26 cellular contexts compared by ENCODE assay signal in the genomic region with DNA sequence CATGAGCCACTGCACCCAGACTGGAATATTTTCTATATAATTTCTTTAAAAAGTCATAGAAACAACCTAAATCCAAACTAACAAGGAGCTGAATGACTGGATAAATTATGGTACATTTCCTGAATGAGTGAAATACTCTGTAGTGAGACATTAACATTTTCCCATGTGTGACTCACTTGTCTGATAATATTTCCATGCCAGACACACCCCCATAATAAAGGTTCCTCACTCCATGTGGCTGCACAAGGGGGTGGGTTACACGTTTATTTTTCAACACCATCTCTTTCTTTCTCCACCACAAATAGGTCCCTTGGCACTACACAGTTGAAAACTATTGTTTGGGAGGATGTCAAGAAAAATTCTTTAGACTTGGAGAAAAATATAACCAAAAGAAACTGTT.
DNase-seq lines count a peak whose midpoint lies in the region; FAIRE-seq and TF ChIP-seq lines count a peak whose summit lies in the region.
"Had no signal": no experiment of that assay in that cellular context is flagged by ENCODE, and none has a peak within 500 bp of the region (broad histone marks: within the 10 kb centered on the region; RNA-seq: fewer than 3 reads in every experiment).

No MANE protein-coding gene starts in this region.

- no peaks in the 10 kb centered on the region for H3K4me1 ChIP-seq in tibial artery
- H3K4me1 ChIP-seq: left lung, neural progenitor cell, Peyer's patch had no signal

- intact Hi-C loops in tibial artery (cut with DNase I; ENCODE audit: low total_unique reads), result no loop called here

- H3K27me3 ChIP-seq in tibial artery, result no peaks in the 10 kb centered on the region
- H3K27me3 ChIP-seq: left lung, neural progenitor cell, Peyer's patch had no signal

- no peak overlapping the region for H3K4me3 ChIP-seq in fibroblast of pulmonary artery (replicated peaks; ENCODE audit: low read depth, low read length)
- H3K4me3 ChIP-seq in tibial artery, result no peak overlapping the region
- H3K4me3 ChIP-seq: gastroesophageal sphincter, left lung, neural progenitor cell, Peyer's patch had no signal

- H3K27ac ChIP-seq in tibial artery, result no peak overlapping the region
- H3K27ac ChIP-seq: gastroesophageal sphincter, left lung, neural progenitor cell, Peyer's patch had no signal

- H3K9me3 ChIP-seq in tibial artery, result no peaks in the 10 kb centered on the region
- H3K9me3 ChIP-seq: gastroesophageal sphincter, left lung, Peyer's patch had no signal

- no peak for TF ChIP-seq CTCF in fibroblast of pulmonary artery (IDR thresholded peaks at IDR 0.05; ENCODE audit: low read length, missing control alignments)
- no peak for TF ChIP-seq CTCF in tibial artery (IDR thresholded peaks at IDR 0.05)

- H3K36me3 ChIP-seq in tibial artery, result no peaks in the 10 kb centered on the region
- H3K36me3 ChIP-seq: gastroesophageal sphincter, left lung, neural progenitor cell, Peyer's patch had no signal

- no peak for FAIRE-seq in RCC 7860 (lab: Jason Lieb, UNC)
- FAIRE-seq: HepG2 had no signal

- peak; percentile 30 for DNase-seq in EL
- DNase-seq in RCC 7860 (ENCODE audit: low spot score), result peak; percentile 17
- DNase-seq in fibroblast of pulmonary artery (ENCODE audit: low read depth), result peak; percentile 8
- no peak for DNase-seq in tibial artery
- DNase-seq in NAMALWA (ENCODE audit: low spot score), result no peak
- DNase-seq in NCI-H2107 treated with DMSO at 0.1 percent for 48 hours (lab: John Stamatoyannopoulos, UW; ENCODE audit: unreplicated experiment), result no peak
- DNase-seq in DMS53 (lab: John Stamatoyannopoulos, UW), result no peak
- DNase-seq: activated B cell treated with CpG ODN at 0.5 μM for 24 hours; activated CD4-positive, alpha-beta T cell treated with anti-CD3 and anti-CD28 coated beads, Interleukin-2, amount 50 U/mL, for 4 hours; activated naive CD4-positive, alpha-beta T cell treated with Interleukin-2 at 50 U/mL for 16 hours; AML-193; hypothalamus; immature natural killer cell; left lung; mesendoderm; NCI-H1048; NCI-H1694 treated with DMSO at 0.1 percent for 48 hours; NCI-H526; Peyer's patch; SIG-M5; stimulated activated CD4-positive, alpha-beta T cell treated with anti-CD3 and anti-CD28 coated beads, Interleukin-15, amount 100 ng/mL, for 24 hours; stimulated activated naive CD4-positive, alpha-beta T cell; T-cell had no signal

Comparison
In these comparisons a context has a peak if more than half of its experiments do, and no peak if none do; other contexts are left out.
1. DNase-seq: peak in EL (single experiment), RCC 7860 (single experiment) and fibroblast of pulmonary artery (single experiment); none in tibial artery (0 of 2), NAMALWA (single experiment), NCI-H2107 treated with DMSO at 0.1 percent for 48 hours (single experiment) and DMS53 (single experiment).